In the genomic region with DNA sequence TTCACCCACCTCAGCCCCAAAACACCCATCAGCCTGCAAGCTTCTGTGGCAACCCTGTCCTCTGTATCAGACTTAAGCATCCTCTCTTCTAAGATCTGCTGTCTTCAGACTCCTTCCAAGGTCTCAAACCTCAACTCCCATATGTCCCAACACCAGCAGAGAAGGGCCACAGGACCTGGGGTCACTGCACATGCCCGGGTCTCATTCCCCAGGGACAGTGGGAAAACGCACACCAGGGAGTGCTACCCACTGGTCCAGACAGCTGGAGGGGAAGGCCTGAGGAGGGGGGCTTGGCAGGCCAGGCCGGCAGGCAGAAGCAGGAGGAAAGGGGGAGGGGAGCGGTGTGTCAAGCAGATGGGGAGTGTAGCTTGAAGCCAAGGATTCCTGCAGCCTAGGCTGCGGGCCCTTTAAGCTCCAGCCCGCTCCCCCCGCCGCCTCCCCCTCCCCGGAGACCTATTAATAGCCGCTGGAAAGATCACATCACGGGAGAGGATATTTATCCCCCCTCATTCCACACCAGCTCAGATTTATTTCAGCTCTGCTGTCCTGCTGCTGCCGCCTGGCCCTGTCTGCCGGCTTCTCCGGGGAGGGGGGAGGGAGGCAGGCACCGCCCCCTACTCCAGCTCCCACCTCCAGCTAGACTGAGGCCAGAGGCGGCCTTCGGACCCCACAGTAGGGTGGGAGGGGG, we compare ENCODE assay signal across 8 cellular contexts. TPM values are rescaled to one million over a fixed set of nuclear protein-coding genes. Genes with fewer than 3 reads are reported as not detected.
DNase-seq lines count a peak whose midpoint lies in the region; ATAC-seq and TF ChIP-seq lines count a peak whose summit lies in the region.

No MANE protein-coding gene starts in this region.

- peak overlapping the region; percentile 73 to 84 for H3K27ac Mint-ChIP-seq in activated naive CD4-positive, alpha-beta T cell treated with anti-CD3 and anti-CD28 coated beads, Interleukin-2, amount 50 U/mL, for 72 hours

- no peaks in the 10 kb centered on the region for H3K79me2 ChIP-seq in Karpas-422 (ENCODE audit: low read length)

- no peaks in the 10 kb centered on the region for H3K9me3 ChIP-seq in Karpas-422 (ENCODE audit: low read length)

- H3K4me1 ChIP-seq in Karpas-422 (ENCODE audit: low read length), result peaks cover 14% of the 10 kb centered on the region

- H3K27ac ChIP-seq in Karpas-422 (ENCODE audit: low read length), result no peak overlapping the region

- H4K20me1 ChIP-seq in Karpas-422 (ENCODE audit: insufficient read depth, low read depth, low read length), result no peaks in the 10 kb centered on the region

- TF ChIP-seq CTCF in AG09319 (IDR thresholded peaks at IDR 0.05; ENCODE audit: low read depth, low read length), result no peak

- no peaks in the 10 kb centered on the region for H3K9me2 ChIP-seq in Karpas-422 (replicated peaks; ENCODE audit: insufficient read depth, low read length)

- no peak overlapping the region for H3K4me3 ChIP-seq in Karpas-422 (ENCODE audit: low read length)

- DNase-seq in AG09319 (ENCODE audit: extremely low read depth, low read depth) (peak; percentile 85), HT-29 (ENCODE audit: low spot score) (peak; percentile 60), glomerular visceral epithelial cell (ENCODE audit: extremely low spot score) (peak; percentile 81), nucleus accumbens (lab: John Stamatoyannopoulos, UW) (peak in 46 of 56 donors; percentile 24 to 82 (median 50)), Karpas-422 (no peak), NAMALWA (ENCODE audit: low spot score) (no peak), left lobe of liver (ENCODE audit: low spot score) (no peak)
- no peak for DNase-seq in activated naive CD4-positive, alpha-beta T cell treated with anti-CD3 and anti-CD28 coated beads, Interleukin-2, amount 50 U/mL, for 72 hours (ENCODE audit: low spot score in 2 of 2)

- no peak for ATAC-seq in activated naive CD4-positive, alpha-beta T cell treated with anti-CD3 and anti-CD28 coated beads, Interleukin-2, amount 50 U/mL, for 72 hours
- no peak for ATAC-seq in left lobe of liver

- H3K9me3 Mint-ChIP-seq in activated naive CD4-positive, alpha-beta T cell treated with anti-CD3 and anti-CD28 coated beads, Interleukin-2, amount 50 U/mL, for 72 hours, result no peaks in the 10 kb centered on the region

- H3K4me2 ChIP-seq in Karpas-422 (ENCODE audit: low read depth, low read length, poor library complexity, severe bottlenecking), result no peak overlapping the region

- no peak overlapping the region for H3K9ac ChIP-seq in Karpas-422 (ENCODE audit: low read length)

- H3K27me3 ChIP-seq in Karpas-422 (ENCODE audit: low read length), result no peaks in the 10 kb centered on the region

- H3K36me3 ChIP-seq in Karpas-422 (ENCODE audit: insufficient read depth, low read length), result no peaks in the 10 kb centered on the region

- no peak overlapping the region for H2AFZ ChIP-seq in Karpas-422 (ENCODE audit: low read length)

- peaks cover 5 to 6% of the 10 kb centered on the region in 2 donors for H3K36me3 Mint-ChIP-seq in activated naive CD4-positive, alpha-beta T cell treated with anti-CD3 and anti-CD28 coated beads, Interleukin-2, amount 50 U/mL, for 72 hours

RNA-seq across cellular contexts. Expression of a gene that starts 16.7 kb away (rescaled TPM):
- total RNA-seq in HT-29 (2014; rRNA removed; shearing (Covaris generic)), result 77.9 and 94.4 TPM in 2 replicates
- total RNA-seq in activated naive CD4-positive, alpha-beta T cell treated with anti-CD3 and anti-CD28 coated beads, Interleukin-2, amount 50 U/mL, for 72 hours, result 10 to 100 TPM; 46.6 to 57.4 TPM
- total RNA-seq in Karpas-422 (2014; rRNA removed; shearing (Covaris generic); ENCODE audit: low replicate concordance), result 0.18 and 0.56 TPM in 2 replicates
- total RNA-seq in left lobe of liver, result 24.7 TPM

RNA-seq across cellular contexts. Expression of a gene that starts 25.4 kb away (rescaled TPM):
- total RNA-seq in HT-29 (2014; rRNA removed; shearing (Covaris generic)), result not detected in 2 replicates
- total RNA-seq in activated naive CD4-positive, alpha-beta T cell treated with anti-CD3 and anti-CD28 coated beads, Interleukin-2, amount 50 U/mL, for 72 hours, result 10 to 100 TPM in 1 of 2 donors, 1 to 10 TPM in 1; 9.3 to 25.9 TPM
- total RNA-seq in Karpas-422 (2014; rRNA removed; shearing (Covaris generic); ENCODE audit: low replicate concordance), result 0.71 and 1.2 TPM in 2 replicates
- 0.08 TPM for total RNA-seq in left lobe of liver

RNA-seq across cellular contexts. Expression of a gene that starts 47.0 kb away (rescaled TPM):
- 0.31 TPM in 1 of 2 replicates, not detected in the other for total RNA-seq in HT-29 (2014; rRNA removed; shearing (Covaris generic))
- 1 to 10 TPM in 1 of 2 donors, under 1 TPM in 1; 0.80 to 2.0 TPM for total RNA-seq in activated naive CD4-positive, alpha-beta T cell treated with anti-CD3 and anti-CD28 coated beads, Interleukin-2, amount 50 U/mL, for 72 hours
- not detected in 2 replicates for total RNA-seq in Karpas-422 (2014; rRNA removed; shearing (Covaris generic); ENCODE audit: low replicate concordance)
- not detected for total RNA-seq in left lobe of liver

Comparison
In these comparisons a context has a peak if more than half of its experiments do, and no peak if none do; other contexts are left out.
1. DNase-seq: peak in AG09319 (single experiment), HT-29 (single experiment), glomerular visceral epithelial cell (single experiment) and nucleus accumbens (46 of 56); none in activated naive CD4-positive, alpha-beta T cell treated with anti-CD3 and anti-CD28 coated beads, Interleukin-2, amount 50 U/mL, for 72 hours (0 of 2), Karpas-422 (single experiment), NAMALWA (single experiment) and left lobe of liver (single experiment).
2. RNA of a gene that starts 16.7 kb away (total RNA-seq): 77.9 to 94.4 TPM in HT-29, 46.6 to 57.4 TPM in activated naive CD4-positive, alpha-beta T cell treated with anti-CD3 and anti-CD28 coated beads, Interleukin-2, amount 50 U/mL, for 72 hours and 24.7 TPM in left lobe of liver (single experiment); 0.18 to 0.56 TPM in Karpas-422; every median in the first group is over 10 times any median in the second.